8 cellular contexts compared by ENCODE assay signal in the genomic region with DNA sequence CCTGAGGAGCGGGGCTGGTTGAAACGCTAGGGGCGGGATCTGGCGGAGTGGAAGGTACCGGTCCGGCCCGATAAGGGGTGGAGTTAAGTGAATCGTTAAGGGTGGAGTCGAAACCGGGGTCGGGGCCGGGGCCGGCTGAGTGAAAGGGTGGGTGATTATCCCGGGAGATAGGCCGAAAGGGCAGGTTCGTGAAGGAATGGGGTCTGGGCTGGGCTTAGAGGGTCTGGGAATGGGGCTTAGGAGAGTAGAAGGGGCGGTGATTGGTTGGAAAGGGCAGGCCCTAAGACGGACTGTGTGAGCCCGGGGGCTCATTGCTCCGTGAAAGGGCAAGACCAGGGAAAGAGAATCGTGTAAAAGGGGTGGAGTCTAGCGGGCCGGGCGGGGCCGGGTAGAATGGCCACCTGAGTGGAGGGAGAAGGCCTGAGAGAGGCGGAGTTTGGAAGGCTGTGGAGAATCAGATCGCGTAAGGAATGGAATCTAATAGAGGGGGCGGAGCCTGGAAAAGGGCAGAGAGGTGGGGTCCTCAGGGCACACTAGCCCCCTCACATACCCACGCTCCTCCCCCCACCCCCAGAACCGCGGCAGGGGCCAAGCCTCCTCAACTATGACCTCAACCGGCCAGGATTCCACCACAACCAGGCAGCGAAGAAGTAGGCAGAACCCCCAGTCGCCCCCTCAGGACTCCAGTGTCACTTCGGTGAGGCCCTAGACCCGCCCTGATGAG. TPM values are rescaled to one million over a fixed set of nuclear protein-coding genes. Genes with fewer than 3 reads are reported as not detected.
DNase-seq lines count a peak whose midpoint lies in the region; ATAC-seq and TF ChIP-seq lines count a peak whose summit lies in the region.

No MANE protein-coding gene starts in this region.

- WGBS in aorta, 2 donors = 1 to 38% methylated on average over 37 of the region's 37 CpGs

- POLR2A ChIA-PET in GM10248 (lab: Yijun Ruan, JAX) = interaction anchor here (0.6 to 0.7 kb wide), 2 partner anchors 44 to 110 kb away, joined by 3 read pairs; no protein-coding TSS in a partner anchor
- POLR2A ChIA-PET in activated naive CD8-positive, alpha-beta T cell treated with anti-CD3 and anti-CD28 coated beads, Interleukin-2, amount 10 ng/mL, durations not matched to agents 7 days and 5 days (lab: Charles Lee) = interaction anchor here (0.7 to 1.7 kb wide), 8 partner anchors 65 to 467 kb away, joined by 3 to 16 read pairs (median 6); a partner anchor contains a TSS

- peak overlapping the region; percentile 95 for H3K4me3 Mint-ChIP-seq in activated naive CD8-positive, alpha-beta T cell treated with anti-CD3 and anti-CD28 coated beads, Interleukin-2, amount 10 ng/mL, durations not matched to agents 7 days and 5 days

- intact Hi-C loops in aorta (cut with DNase I) = no loop called here

- H3K4me3 ChIP-seq in cardiac muscle cell = peak overlapping the region; percentile 61
- peak overlapping the region in 1 of 2 donors; percentile 16 for H3K4me3 ChIP-seq in aorta (ENCODE audit: low read length in 2 of 2)

- no peak for TF ChIP-seq CTCF in GM10248 (IDR thresholded peaks at IDR 0.05; ENCODE audit: control extremely low read depth, extremely low read depth, low read depth, missing control alignments)
- TF ChIP-seq CTCF in cardiac muscle cell (IDR thresholded peaks at IDR 0.05; ENCODE audit: low read depth, low read length) = no peak

- peaks cover 9% of the 10 kb centered on the region for H3K4me1 Mint-ChIP-seq in activated naive CD8-positive, alpha-beta T cell treated with anti-CD3 and anti-CD28 coated beads, Interleukin-2, amount 10 ng/mL, durations not matched to agents 7 days and 5 days

- H3K9me3 Mint-ChIP-seq in activated naive CD8-positive, alpha-beta T cell treated with anti-CD3 and anti-CD28 coated beads, Interleukin-2, amount 10 ng/mL, durations not matched to agents 7 days and 5 days = no peaks in the 10 kb centered on the region

- H3K27me3 ChIP-seq in cardiac muscle cell (no peaks in the 10 kb centered on the region), aorta (ENCODE audit: control insufficient read depth in 1 of 2, insufficient read depth in 2 of 2, low read length in 1 of 2) (no peaks in the 10 kb centered on the region)

- H3K27ac ChIP-seq in cardiac muscle cell (peak overlapping the region; percentile 100), aorta (ENCODE audit: low read depth in 1 of 2, low read length in 2 of 2) (peak overlapping the region in 1 of 2 donors; percentile 81)

- DNase-seq in GM10248 (ENCODE audit: extremely low spot score) (peak; percentile 71), HCEC 1CT (peak; percentile 67), M059J (ENCODE audit: low read depth) (peak; percentile 91), SHP77 (lab: John Stamatoyannopoulos, UW) (peak; percentile 70 to 71), cardiac muscle cell (ENCODE audit: low read depth in 1 of 2, low spot score in 1 of 2) (peak; percentile 85 to 86), pons (ENCODE audit: low spot score) (peak; percentile 49), aorta (peak; percentile 91 to 92)
- DNase-seq in activated naive CD8-positive, alpha-beta T cell treated with anti-CD3 and anti-CD28 coated beads, Interleukin-2, amount 10 ng/mL, durations not matched to agents 7 days and 5 days = peak; percentile 73

- peak overlapping the region; percentile 99 for H3K27ac Mint-ChIP-seq in activated naive CD8-positive, alpha-beta T cell treated with anti-CD3 and anti-CD28 coated beads, Interleukin-2, amount 10 ng/mL, durations not matched to agents 7 days and 5 days

- H3K36me3 Mint-ChIP-seq in activated naive CD8-positive, alpha-beta T cell treated with anti-CD3 and anti-CD28 coated beads, Interleukin-2, amount 10 ng/mL, durations not matched to agents 7 days and 5 days = peaks cover 2% of the 10 kb centered on the region

- CTCF ChIA-PET in GM10248 (lab: Yijun Ruan, JAX) = no interaction called here

- no peaks in the 10 kb centered on the region for H3K9me3 ChIP-seq in cardiac muscle cell (ENCODE audit: low read depth)
- H3K9me3 ChIP-seq in aorta (ENCODE audit: control insufficient read depth, low read length) = no peaks in the 10 kb centered on the region

- H3K27me3 Mint-ChIP-seq in activated naive CD8-positive, alpha-beta T cell treated with anti-CD3 and anti-CD28 coated beads, Interleukin-2, amount 10 ng/mL, durations not matched to agents 7 days and 5 days = no peaks in the 10 kb centered on the region

- H3K4me1 ChIP-seq in cardiac muscle cell (ENCODE audit: low read depth) (peaks cover 5% of the 10 kb centered on the region), aorta (ENCODE audit: control insufficient read depth in 1 of 2, insufficient read depth in 2 of 2, low read length in 2 of 2) (no peaks in the 10 kb centered on the region)

- H3K36me3 ChIP-seq in cardiac muscle cell (no peaks in the 10 kb centered on the region), aorta (ENCODE audit: control insufficient read depth in 1 of 2, insufficient read depth in 2 of 2, low read length in 1 of 2) (peaks cover 0 to 1% of the 10 kb centered on the region in 2 donors)

- ATAC-seq in activated naive CD8-positive, alpha-beta T cell treated with anti-CD3 and anti-CD28 coated beads, Interleukin-2, amount 10 ng/mL, durations not matched to agents 7 days and 5 days (ENCODE audit: low read depth) = peak; percentile 51
- ATAC-seq in aorta (ENCODE audit: low FRiP score) = peak; percentile 72

RNA-seq across cellular contexts. Expression of a gene that starts 0.4 kb away (rescaled TPM):
- total RNA-seq in M059J (2014; rRNA removed; shearing (Covaris generic)) = 44.8 and 50.7 TPM in 2 replicates
- total RNA-seq in activated naive CD8-positive, alpha-beta T cell treated with anti-CD3 and anti-CD28 coated beads, Interleukin-2, amount 10 ng/mL, durations not matched to agents 7 days and 5 days = 100 to 1,000 TPM; 107 to 113 TPM
- 143 and 162 TPM in 2 replicates for total RNA-seq in cardiac muscle cell
- 105 and 114 TPM in 2 replicates for polyA plus RNA-seq in cardiac muscle cell
- total RNA-seq in aorta = 10 to 100 TPM; 77.6 to 89.4 TPM
- polyA plus RNA-seq in aorta = 100 to 1,000 TPM in 1 of 2 donors, 10 to 100 TPM in 1; 28.0 to 229 TPM

RNA-seq across cellular contexts. Expression of a gene that starts 15.9 kb away (rescaled TPM):
- total RNA-seq in M059J (2014; rRNA removed; shearing (Covaris generic)) = not detected in 2 replicates
- total RNA-seq in activated naive CD8-positive, alpha-beta T cell treated with anti-CD3 and anti-CD28 coated beads, Interleukin-2, amount 10 ng/mL, durations not matched to agents 7 days and 5 days = not detected
- total RNA-seq in cardiac muscle cell = not detected in 2 replicates
- polyA plus RNA-seq in cardiac muscle cell = 0.15 and 0.17 TPM in 2 replicates
- total RNA-seq in aorta = under 1 TPM in 1 of 2 donors, not detected in 1; 0.57 TPM
- polyA plus RNA-seq in aorta = not detected

RNA-seq across cellular contexts. Expression of a gene that starts 24.1 kb away (rescaled TPM):
- not detected in 2 replicates for total RNA-seq in M059J (2014; rRNA removed; shearing (Covaris generic))
- total RNA-seq in activated naive CD8-positive, alpha-beta T cell treated with anti-CD3 and anti-CD28 coated beads, Interleukin-2, amount 10 ng/mL, durations not matched to agents 7 days and 5 days = not detected
- not detected in 2 replicates for total RNA-seq in cardiac muscle cell
- polyA plus RNA-seq in cardiac muscle cell = 0.17 TPM in 1 of 2 replicates, not detected in the other
- total RNA-seq in aorta = not detected
- polyA plus RNA-seq in aorta = under 1 TPM in 1 of 2 donors, not detected in 1; 0.69 TPM

RNA-seq across cellular contexts. Expression of a gene that starts 33.2 kb away (rescaled TPM):
- 4.1 and 9.0 TPM in 2 replicates for total RNA-seq in M059J (2014; rRNA removed; shearing (Covaris generic))
- total RNA-seq in activated naive CD8-positive, alpha-beta T cell treated with anti-CD3 and anti-CD28 coated beads, Interleukin-2, amount 10 ng/mL, durations not matched to agents 7 days and 5 days = 1 to 10 TPM in 1 of 2 experiments, under 1 TPM in 1; 0.68 to 1.2 TPM
- total RNA-seq in cardiac muscle cell = 7.1 and 8.5 TPM in 2 replicates
- polyA plus RNA-seq in cardiac muscle cell = 5.4 and 8.7 TPM in 2 replicates
- under 1 TPM in 1 of 2 donors, not detected in 1; 0.45 TPM for total RNA-seq in aorta
- under 1 TPM; 0.43 to 0.88 TPM for polyA plus RNA-seq in aorta

RNA-seq across cellular contexts. Expression of a gene that starts 40.7 kb away (rescaled TPM):
- total RNA-seq in M059J (2014; rRNA removed; shearing (Covaris generic)) = not detected in 2 replicates
- not detected for total RNA-seq in activated naive CD8-positive, alpha-beta T cell treated with anti-CD3 and anti-CD28 coated beads, Interleukin-2, amount 10 ng/mL, durations not matched to agents 7 days and 5 days
- total RNA-seq in cardiac muscle cell = not detected in 2 replicates
- not detected in 2 replicates for polyA plus RNA-seq in cardiac muscle cell
- not detected for total RNA-seq in aorta
- 1 to 10 TPM in 1 of 2 donors, not detected in 1; 5.3 TPM for polyA plus RNA-seq in aorta
